ENCODE assay signal across 8 cellular contexts in genomic region chr3:117355566-117355965, GRCh38.
DNase-seq lines count a peak whose midpoint lies in the region; ATAC-seq, FAIRE-seq and TF ChIP-seq lines count a peak whose summit lies in the region.

No MANE protein-coding gene starts in this region.

- peaks cover 19% of the 10 kb centered on the region for H3F3A ChIP-seq in neural progenitor cell (ENCODE audit: low read depth)

- H4K20me1 ChIP-seq in neural progenitor cell (ENCODE audit: low read depth), result no peaks in the 10 kb centered on the region

- H3K4me1 Mint-ChIP-seq in CD14-positive monocyte (no peaks in the 10 kb centered on the region), neural progenitor cell (peaks cover 17% of the 10 kb centered on the region), immature natural killer cell (no peaks in the 10 kb centered on the region)

- peak overlapping the region; percentile 69 for H3K4me2 ChIP-seq in neural progenitor cell

- H3K27ac ChIP-seq in neural progenitor cell, result no peak overlapping the region

- H3K36me3 ChIP-seq in bronchial epithelial cell (ENCODE audit: control insufficient read depth, insufficient read depth, low read length) (no peaks in the 10 kb centered on the region), neural progenitor cell (no peaks in the 10 kb centered on the region)

- H3K27me3 ChIP-seq in bronchial epithelial cell (ENCODE audit: control insufficient read depth, insufficient read depth, low read length) (no peaks in the 10 kb centered on the region), neural progenitor cell (no peaks in the 10 kb centered on the region)

- H3K9me3 ChIP-seq in neural progenitor cell (ENCODE audit: low read depth), result no peaks in the 10 kb centered on the region

- no peak for DNase-seq in CD14-positive monocyte (ENCODE audit: low spot score)
- DNase-seq in NCI-H146 (lab: John Stamatoyannopoulos, UW), result peak; percentile 96
- peak; percentile 14 for DNase-seq in bronchial epithelial cell (ENCODE audit: low read depth)
- DNase-seq in neural progenitor cell (ENCODE audit: low spot score), result peak; percentile 71
- DNase-seq in immature natural killer cell, result no peak
- DNase-seq in DMS79 (lab: John Stamatoyannopoulos, UW), result no peak
- no peak for DNase-seq in ecto neural progenitor cell (ENCODE audit: low spot score)

- ATAC-seq in GM19463 (IDR thresholded peaks at IDR 0.05; ENCODE audit: unreplicated experiment), result peak; percentile 75

- H3K4me3 ChIP-seq in bronchial epithelial cell (ENCODE audit: low read depth, low read length) (no peak overlapping the region), neural progenitor cell (peak overlapping the region; percentile 11)

- no peaks in the 10 kb centered on the region for H3K79me2 ChIP-seq in neural progenitor cell (ENCODE audit: low read depth)

- FAIRE-seq in bronchial epithelial cell (lab: Jason Lieb, UNC), result no peak

- H3K27ac Mint-ChIP-seq in CD14-positive monocyte (no peak overlapping the region), neural progenitor cell (no peak overlapping the region), immature natural killer cell (no peak overlapping the region)

- intact Hi-C loops in CD14-positive monocyte (cut with micrococcal nuclease), result loop anchor here in 1 of 2 donors (5.0 kb wide), 1 partner anchor 338 kb away; no protein-coding TSS in a partner anchor

- H3K4me3 Mint-ChIP-seq in CD14-positive monocyte (no peak overlapping the region), neural progenitor cell (no peak overlapping the region), immature natural killer cell (no peak overlapping the region)

- H2AFZ ChIP-seq in neural progenitor cell (replicated peaks), result no peak overlapping the region

- no peaks in the 10 kb centered on the region for H3K36me3 Mint-ChIP-seq in CD14-positive monocyte
- H3K36me3 Mint-ChIP-seq in neural progenitor cell, result no peaks in the 10 kb centered on the region
- H3K36me3 Mint-ChIP-seq in immature natural killer cell, result no peaks in the 10 kb centered on the region

- H3K27me3 Mint-ChIP-seq in CD14-positive monocyte (ENCODE audit: low read depth in 3 of 3) (no peaks in the 10 kb centered on the region), neural progenitor cell (ENCODE audit: insufficient read depth, low read depth) (no peaks in the 10 kb centered on the region), immature natural killer cell (ENCODE audit: low read depth in 3 of 3) (peaks cover 0 to 1% (median 0%) of the 10 kb centered on the region in 3 donors)

- peak; percentile 32 for TF ChIP-seq CTCF in CD14-positive monocyte (IDR thresholded peaks at IDR 0.05)
- peak; percentile 54 for TF ChIP-seq CTCF in bronchial epithelial cell (IDR thresholded peaks at IDR 0.05; ENCODE audit: insufficient read depth, low read length, severe bottlenecking)
- TF ChIP-seq CTCF in neural progenitor cell (IDR thresholded peaks at IDR 0.05), result peak; percentile 54

- peaks cover 0 to 11% (median 0%) of the 10 kb centered on the region in 7 donors for H3K9me3 Mint-ChIP-seq in CD14-positive monocyte
- peaks cover 5% of the 10 kb centered on the region for H3K9me3 Mint-ChIP-seq in neural progenitor cell
- H3K9me3 Mint-ChIP-seq in immature natural killer cell, result peaks cover 0 to 27% (median 6%) of the 10 kb centered on the region in 6 donors

- peaks cover 39% of the 10 kb centered on the region for H3K4me1 ChIP-seq in neural progenitor cell

- no peak overlapping the region for H3K9ac ChIP-seq in neural progenitor cell

Comparison
In these comparisons a context has a peak if more than half of its experiments do, and no peak if none do; other contexts are left out.
1. DNase-seq: peak in NCI-H146 (single experiment), bronchial epithelial cell (single experiment) and neural progenitor cell (single experiment); none in CD14-positive monocyte (single experiment), immature natural killer cell (0 of 3), DMS79 (single experiment) and ecto neural progenitor cell (single experiment).
2. Peak in every context shown above with its lines, with median percentiles within 50 percentile points of each other: CTCF ChIP-seq.